In genomic region chr3:132563409-132564074, GRCh38 we compare ENCODE assay signal across 23 cellular contexts. TPM values are rescaled to one million over a fixed set of nuclear protein-coding genes. Genes with fewer than 3 reads are reported as not detected.
"Had no signal": no experiment of that assay in that cellular context is flagged by ENCODE, and none has a peak within 500 bp of the region (broad histone marks: within the 10 kb centered on the region; RNA-seq: fewer than 3 reads in every experiment).

No MANE protein-coding gene starts in this region.

- H3K27ac Mint-ChIP-seq: activated CD4-positive, alpha-beta memory T cell treated with anti-CD3 and anti-CD28 coated beads, Interleukin-2, amount 10 ng/mL, durations not matched to agents 7 days and 5 days; activated CD8-positive, alpha-beta memory T cell treated with anti-CD3 and anti-CD28 coated beads, Interleukin-2, amount 10 ng/mL, durations not matched to agents 7 days and 5 days; activated naive CD8-positive, alpha-beta T cell treated with anti-CD3 and anti-CD28 coated beads, Interleukin-2, amount 10 ng/mL, durations not matched to agents 7 days and 5 days; brain; immature natural killer cell; progenitor cell of endocrine pancreas; T-helper 1 cell treated with Interleukin-12 subunit alpha and Interleukin-12 subunit beta and Interleukin-4 antibody, amounts not matched to agents 30 μg/mL and 1 μg/mL, for 36 hours had no signal

- H3K4me1 ChIP-seq: left ventricle myocardium inferior, tibial nerve had no signal

- DNase-seq: activated CD4-positive, alpha-beta memory T cell treated with anti-CD3 and anti-CD28 coated beads, Interleukin-2, amount 10 ng/mL, durations not matched to agents 7 days and 5 days; activated CD4-positive, alpha-beta T cell treated with anti-CD3 and anti-CD28 coated beads for 4 hours; activated CD8-positive, alpha-beta memory T cell treated with anti-CD3 and anti-CD28 coated beads, Interleukin-2, amount 10 ng/mL, durations not matched to agents 7 days and 5 days; activated naive CD4-positive, alpha-beta T cell; activated naive CD8-positive, alpha-beta T cell treated with anti-CD3 and anti-CD28 coated beads, Interleukin-2, amount 10 ng/mL, durations not matched to agents 7 days and 5 days; caudate nucleus; immature natural killer cell; kidney glomerular epithelial cell; left ventricle myocardium inferior; mammary epithelial cell; stimulated activated CD4-positive, alpha-beta T cell treated with anti-CD3 and anti-CD28 coated beads, Interleukin-12 subunit alpha, Interleukin-12 subunit beta, amount 100 ng/mL, for 4 hours; stimulated activated CD4-positive, alpha-beta T cell treated with anti-CD3 and anti-CD28 coated beads, Interleukin-1b, Interleukin-23, amount 100 ng/mL, for 48 hours; stimulated activated CD8-positive, alpha-beta memory T cell treated with anti-CD3 and anti-CD28 coated beads, Interleukin-4, amount 100 ng/mL, for 48 hours; stimulated activated naive CD4-positive, alpha-beta T cell treated with Interleukin-2 at 50 U/mL for 16 hours; substantia nigra had no signal

- H3K27ac ChIP-seq: left ventricle myocardium inferior, tibial nerve had no signal

- H3K4me3 ChIP-seq: left ventricle myocardium inferior, tibial nerve had no signal

- FAIRE-seq: TTC549, urothelium cell line had no signal

- H3K4me3 Mint-ChIP-seq: activated CD4-positive, alpha-beta memory T cell treated with anti-CD3 and anti-CD28 coated beads, Interleukin-2, amount 10 ng/mL, durations not matched to agents 7 days and 5 days; activated CD8-positive, alpha-beta memory T cell treated with anti-CD3 and anti-CD28 coated beads, Interleukin-2, amount 10 ng/mL, durations not matched to agents 7 days and 5 days; activated naive CD8-positive, alpha-beta T cell treated with anti-CD3 and anti-CD28 coated beads, Interleukin-2, amount 10 ng/mL, durations not matched to agents 7 days and 5 days; brain; immature natural killer cell; neural crest cell; T-helper 1 cell treated with Interleukin-12 subunit alpha and Interleukin-12 subunit beta and Interleukin-4 antibody, amounts not matched to agents 30 μg/mL and 1 μg/mL, for 36 hours had no signal

- H3K9me3 Mint-ChIP-seq: activated CD4-positive, alpha-beta memory T cell treated with anti-CD3 and anti-CD28 coated beads, Interleukin-2, amount 10 ng/mL, durations not matched to agents 7 days and 5 days; activated naive CD8-positive, alpha-beta T cell treated with anti-CD3 and anti-CD28 coated beads, Interleukin-2, amount 10 ng/mL, durations not matched to agents 7 days and 5 days; immature natural killer cell; neural crest cell; T-helper 1 cell treated with Interleukin-12 subunit alpha and Interleukin-12 subunit beta and Interleukin-4 antibody, amounts not matched to agents 30 μg/mL and 1 μg/mL, for 36 hours had no signal

- H3K27me3 ChIP-seq: tibial nerve had no signal

- H3K9me3 ChIP-seq: left ventricle myocardium inferior, tibial nerve had no signal

- H3K27me3 Mint-ChIP-seq: activated CD4-positive, alpha-beta memory T cell treated with anti-CD3 and anti-CD28 coated beads, Interleukin-2, amount 10 ng/mL, durations not matched to agents 7 days and 5 days; activated CD8-positive, alpha-beta memory T cell treated with anti-CD3 and anti-CD28 coated beads, Interleukin-2, amount 10 ng/mL, durations not matched to agents 7 days and 5 days; activated naive CD8-positive, alpha-beta T cell treated with anti-CD3 and anti-CD28 coated beads, Interleukin-2, amount 10 ng/mL, durations not matched to agents 7 days and 5 days; brain; progenitor cell of endocrine pancreas had no signal

- H3K4me1 Mint-ChIP-seq: activated naive CD8-positive, alpha-beta T cell treated with anti-CD3 and anti-CD28 coated beads, Interleukin-2, amount 10 ng/mL, durations not matched to agents 7 days and 5 days; brain; immature natural killer cell; neural crest cell had no signal

RNA-seq across cellular contexts. Expression of gene ACKR4, which starts 33.5 kb away (rescaled TPM):
- total RNA-seq: activated CD4-positive, alpha-beta memory T cell treated with anti-CD3 and anti-CD28 coated beads, Interleukin-2, amount 10 ng/mL, durations not matched to agents 7 days and 5 days; activated CD8-positive, alpha-beta memory T cell treated with anti-CD3 and anti-CD28 coated beads, Interleukin-2, amount 10 ng/mL, durations not matched to agents 7 days and 5 days; activated naive CD8-positive, alpha-beta T cell treated with anti-CD3 and anti-CD28 coated beads, Interleukin-2, amount 10 ng/mL, durations not matched to agents 7 days and 5 days; epithelial cell of proximal tubule; neural crest cell; progenitor cell of endocrine pancreas had no signal
